8 cellular contexts compared by ENCODE assay signal in the genomic region with DNA sequence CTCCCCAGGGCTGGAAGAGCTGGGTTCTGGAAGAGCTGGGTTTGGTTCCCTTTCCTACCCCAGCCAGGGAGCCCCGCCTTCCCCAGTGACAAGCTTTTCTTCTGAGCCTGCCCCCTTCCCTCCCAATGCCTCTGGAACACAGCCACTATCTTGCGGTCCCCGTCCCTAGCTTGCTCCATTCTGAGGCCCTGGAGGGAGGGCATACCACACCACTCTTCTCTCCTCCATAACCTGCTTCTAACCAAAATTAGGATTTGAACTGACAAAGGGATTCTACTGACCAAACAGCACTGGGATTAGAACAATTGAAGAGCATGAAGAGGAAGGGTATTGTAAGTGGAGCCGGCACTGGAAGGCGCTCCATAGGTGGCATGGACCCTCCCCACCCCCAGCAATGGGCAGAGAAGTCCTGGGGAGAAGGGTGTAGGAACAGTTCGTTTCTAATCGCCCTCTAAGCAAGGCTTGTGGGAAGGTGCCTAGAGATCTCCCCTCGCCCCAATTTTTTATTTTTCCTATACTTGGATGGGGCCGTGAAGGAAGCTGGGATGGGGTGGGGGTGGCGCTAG.
A peak's percentile ranks its signal among the peaks of the same experiment; 100 is the strongest.
DNase-seq lines count a peak whose midpoint lies in the region; ATAC-seq and TF ChIP-seq lines count a peak whose summit lies in the region.

No MANE protein-coding gene starts in this region.

- no peaks in the 10 kb centered on the region for H3K27me3 Mint-ChIP-seq in activated T-cell treated with anti-CD3 and anti-CD28 coated beads, Interleukin-2, amount 50 U/mL, for 24 hours

- H3K36me3 Mint-ChIP-seq in activated T-cell treated with anti-CD3 and anti-CD28 coated beads, Interleukin-2, amount 50 U/mL, for 24 hours (ENCODE audit: low read depth), result peaks cover 46% of the 10 kb centered on the region

- peak overlapping the region; percentile 78 to 87 for H3K4me3 ChIP-seq in neutrophil (ENCODE audit: low read depth in 1 of 2, low read length in 1 of 2)

- H3K36me3 ChIP-seq in neutrophil, result no peaks in the 10 kb centered on the region

- H3K9me3 Mint-ChIP-seq in activated T-cell treated with anti-CD3 and anti-CD28 coated beads, Interleukin-2, amount 50 U/mL, for 24 hours, result no peaks in the 10 kb centered on the region

- no peak overlapping the region for H3K27ac ChIP-seq in neutrophil

- no peaks in the 10 kb centered on the region for H3K9me3 ChIP-seq in neutrophil

- peaks cover 39% of the 10 kb centered on the region for H3K4me1 Mint-ChIP-seq in activated T-cell treated with anti-CD3 and anti-CD28 coated beads, Interleukin-2, amount 50 U/mL, for 24 hours (ENCODE audit: low read depth)

- peak; percentile 87 for DNase-seq in EH (ENCODE audit: low read depth)
- DNase-seq in Kasumi-1 (lab: John Stamatoyannopoulos, UW), result peak; percentile 89 to 91
- DNase-seq in activated T-cell treated with anti-CD3 and anti-CD28 coated beads, Interleukin-2, amount 50 U/mL, for 24 hours, result no peak
- DNase-seq in foreskin melanocyte, result peak; percentile 54
- DNase-seq in NCI-H128 (lab: John Stamatoyannopoulos, UW; ENCODE audit: unreplicated experiment), result no peak

- H3K27me3 ChIP-seq in neutrophil, result peaks cover 16% of the 10 kb centered on the region

- peak overlapping the region; percentile 81 for H3K4me3 Mint-ChIP-seq in activated T-cell treated with anti-CD3 and anti-CD28 coated beads, Interleukin-2, amount 50 U/mL, for 24 hours

- H3K27ac Mint-ChIP-seq in activated T-cell treated with anti-CD3 and anti-CD28 coated beads, Interleukin-2, amount 50 U/mL, for 24 hours, result peak overlapping the region; percentile 55

- peaks cover 15% of the 10 kb centered on the region in 2 experiments for H3K4me1 ChIP-seq in neutrophil (ENCODE audit: control insufficient read depth in 1 of 2, insufficient read depth in 1 of 2, low read depth in 1 of 2, low read length in 1 of 2)

- ATAC-seq in GM19397 (IDR thresholded peaks at IDR 0.05; ENCODE audit: unreplicated experiment) (no peak), HG03469 (IDR thresholded peaks at IDR 0.05; ENCODE audit: unreplicated experiment) (no peak)

- no peak for TF ChIP-seq CTCF in neutrophil (IDR thresholded peaks at IDR 0.05)

Comparison
In these comparisons a context has a peak if more than half of its experiments do, and no peak if none do; other contexts are left out.
1. DNase-seq: peak in EH (single experiment), Kasumi-1 (2 of 2) and foreskin melanocyte (single experiment); none in activated T-cell treated with anti-CD3 and anti-CD28 coated beads, Interleukin-2, amount 50 U/mL, for 24 hours (single experiment) and NCI-H128 (single experiment).